ENCODE assay signal across 6 cellular contexts in genomic region chr19:53157601-53158000, GRCh38. TPM values are rescaled to one million over a fixed set of nuclear protein-coding genes. Genes with fewer than 3 reads are reported as not detected.
A peak's percentile ranks its signal among the peaks of the same experiment; 100 is the strongest.
DNase-seq lines count a peak whose midpoint lies in the region; ATAC-seq and TF ChIP-seq lines count a peak whose summit lies in the region.

No MANE protein-coding gene starts in this region.

- H3K27ac ChIP-seq in sigmoid colon = peak overlapping the region; percentile 68 to 82 (median 76)

- ATAC-seq in omental fat pad (ENCODE audit: low FRiP score) = no peak

- no peak for TF ChIP-seq EP300 in sigmoid colon (IDR thresholded peaks at IDR 0.05)

- H3K4me1 ChIP-seq in sigmoid colon = peaks cover 0 to 21% (median 16%) of the 10 kb centered on the region in 4 donors

- H3K27me3 ChIP-seq in sigmoid colon = no peaks in the 10 kb centered on the region

- intact Hi-C loops in sigmoid colon (cut with DNase I) = loop anchor here (5.0 kb wide), 1 partner anchor 40 kb away; no protein-coding TSS in a partner anchor

- peak overlapping the region; percentile 66 for H3K4me3 ChIP-seq in LNCaP clone FGC (ENCODE audit: low read depth, low read length)
- H3K4me3 ChIP-seq in sigmoid colon = peak overlapping the region; percentile 61 to 71 (median 68)

- H3K36me3 ChIP-seq in sigmoid colon = peaks cover 0 to 20% (median 3%) of the 10 kb centered on the region in 4 donors

- TF ChIP-seq POLR2A in sigmoid colon (IDR thresholded peaks at IDR 0.05) = no peak

- WGBS in sigmoid colon, 2 donors = 57 to 74% methylated on average over 7 of the region's 7 CpGs

- H3K9me3 ChIP-seq in sigmoid colon = peaks cover 0 to 5% (median 2%) of the 10 kb centered on the region in 4 donors

- TF ChIP-seq CTCF in LNCaP clone FGC (IDR thresholded peaks at IDR 0.05; ENCODE audit: control insufficient read depth, extremely low read depth, insufficient read depth) (no peak), sigmoid colon (IDR thresholded peaks at IDR 0.05) (no peak), omental fat pad (IDR thresholded peaks at IDR 0.05) (no peak)

- no peak for DNase-seq in LNCaP clone FGC (ENCODE audit: low read depth)
- peak; percentile 51 for DNase-seq in ecto neural progenitor cell (ENCODE audit: low spot score)
- DNase-seq in sigmoid colon = no peak
- DNase-seq in omental fat pad (ENCODE audit: low spot score) = no peak
- DNase-seq in NCI-H510A treated with DMSO at 0.1 percent for 48 hours (lab: John Stamatoyannopoulos, UW) = no peak
- no peak for DNase-seq in cortex of kidney (lab: John Stamatoyannopoulos, UW)

RNA-seq across cellular contexts. Expression of gene ZNF347, which starts 1.3 kb away (rescaled TPM):
- total RNA-seq in sigmoid colon (10 to 100 TPM in 2 of 4 donors, 1 to 10 TPM in 2; 5.7 to 12.2 (median 8.7) TPM), omental fat pad (10 to 100 TPM in 2 of 4 donors, 1 to 10 TPM in 2; 9.1 to 31.2 (median 10.0) TPM)
- 1 to 10 TPM; 1.6 to 4.8 (median 3.8) TPM for polyA plus RNA-seq in sigmoid colon

RNA-seq across cellular contexts. Expression of gene ZNF415, which starts 24.9 kb away (rescaled TPM):
- 10 to 100 TPM; 10.7 to 16.9 (median 13.0) TPM for total RNA-seq in sigmoid colon
- 1 to 10 TPM; 2.5 to 5.4 (median 3.6) TPM for polyA plus RNA-seq in sigmoid colon
- 10 to 100 TPM in 2 of 4 donors, 1 to 10 TPM in 2; 4.2 to 12.6 (median 10.3) TPM for total RNA-seq in omental fat pad

RNA-seq across cellular contexts. Expression of gene ZNF665, which starts 35.6 kb away (rescaled TPM):
- total RNA-seq in sigmoid colon (10 to 100 TPM in 1 of 4 donors, 1 to 10 TPM in 3; 5.3 to 16.8 (median 6.4) TPM), omental fat pad (1 to 10 TPM; 1.4 to 3.2 (median 2.5) TPM)
- polyA plus RNA-seq in sigmoid colon = 1 to 10 TPM in 2 of 3 donors, under 1 TPM in 1; 0.92 to 3.6 (median 3.6) TPM

RNA-seq across cellular contexts. Expression of gene ZNF160, which starts 54.4 kb away (rescaled TPM):
- total RNA-seq in sigmoid colon = 10 to 100 TPM; 20.9 to 70.3 (median 31.8) TPM
- 10 to 100 TPM in 1 of 3 donors, 1 to 10 TPM in 2; 3.7 to 18.7 (median 4.2) TPM for polyA plus RNA-seq in sigmoid colon
- 10 to 100 TPM; 28.6 to 76.1 (median 49.6) TPM for total RNA-seq in omental fat pad
